17 cellular contexts compared by ENCODE assay signal in genomic region chr2:240902615-240903041, GRCh38. TPM values are rescaled to one million over a fixed set of nuclear protein-coding genes. Genes with fewer than 3 reads are reported as not detected.
DNase-seq lines count a peak whose midpoint lies in the region; ATAC-seq and TF ChIP-seq lines count a peak whose summit lies in the region.
"Had no signal": no experiment of that assay in that cellular context is flagged by ENCODE, and none has a peak within 500 bp of the region (broad histone marks: within the 10 kb centered on the region; RNA-seq: fewer than 3 reads in every experiment).

No MANE protein-coding gene starts in this region.

- no peak overlapping the region for H3K4me2 ChIP-seq in hepatocyte
- no peak overlapping the region for H3K4me2 ChIP-seq in parathyroid adenoma (ENCODE audit: low read length)

- no peak overlapping the region for H2AFZ ChIP-seq in hepatocyte
- peak overlapping the region; percentile 35 for H2AFZ ChIP-seq in parathyroid adenoma

- H3K9me3 ChIP-seq in Caco-2, result no peaks in the 10 kb centered on the region
- no peaks in the 10 kb centered on the region for H3K9me3 ChIP-seq in hepatocyte (ENCODE audit: low read depth)
- H3K9me3 ChIP-seq in parathyroid adenoma (ENCODE audit: control insufficient read depth, low read length), result no peaks in the 10 kb centered on the region
- H3K9me3 ChIP-seq in lower lobe of right lung, result no peaks in the 10 kb centered on the region

- peak overlapping the region; percentile 63 for H3K27ac Mint-ChIP-seq in Caco-2 (ENCODE audit: unreplicated experiment)
- H3K27ac Mint-ChIP-seq: IgD-negative memory B cell had no signal

- BruUV-seq in Caco-2 (replicated peaks; lab: Mats Ljungman, UMichigan), result no TSS peak

- no peak for ATAC-seq in lower lobe of right lung
- ATAC-seq in HG02885 (IDR thresholded peaks at IDR 0.05; ENCODE audit: poor library complexity, unreplicated experiment), result no peak

- no peaks in the 10 kb centered on the region for H3K27me3 ChIP-seq in Caco-2 (replicated peaks; ENCODE audit: control insufficient read depth, insufficient read depth, low read length)
- H3K27me3 ChIP-seq in hepatocyte, result peaks cover 4% of the 10 kb centered on the region
- H3K27me3 ChIP-seq in parathyroid adenoma (ENCODE audit: control insufficient read depth, insufficient read depth, low read length), result no peaks in the 10 kb centered on the region
- no peaks in the 10 kb centered on the region for H3K27me3 ChIP-seq in lower lobe of right lung (ENCODE audit: low read depth)

- H3K36me3 ChIP-seq in Caco-2 (ENCODE audit: control insufficient read depth, insufficient read depth, low read length), result no peaks in the 10 kb centered on the region
- H3K36me3 ChIP-seq in hepatocyte (replicated peaks; ENCODE audit: insufficient read depth, low read depth), result no peaks in the 10 kb centered on the region
- no peaks in the 10 kb centered on the region for H3K36me3 ChIP-seq in parathyroid adenoma (ENCODE audit: control insufficient read depth, insufficient read depth, low read length)
- no peaks in the 10 kb centered on the region for H3K36me3 ChIP-seq in lower lobe of right lung

- H3K79me2 ChIP-seq in hepatocyte, result no peaks in the 10 kb centered on the region
- no peaks in the 10 kb centered on the region for H3K79me2 ChIP-seq in parathyroid adenoma

- peak; percentile 54; the same call in 1 of the 2 replicates for TF ChIP-seq EP300 in Ishikawa (IDR thresholded peaks at IDR 0.05; ENCODE audit: borderline replicate concordance)

- peaks cover 15% of the 10 kb centered on the region for H3K36me3 Mint-ChIP-seq in Caco-2 (ENCODE audit: insufficient read depth, unreplicated experiment)
- H3K36me3 Mint-ChIP-seq: IgD-negative memory B cell had no signal

- intact Hi-C loops in Caco-2 (cut with micrococcal nuclease; ENCODE audit: unreplicated experiment) (loop anchor here (2.0 kb wide), 1 partner anchor 46 kb away; no protein-coding TSS in a partner anchor), lower lobe of right lung (cut with DNase I) (no loop called here)

- no peak for TF ChIP-seq RAD21 in Ishikawa (IDR thresholded peaks at IDR 0.05; ENCODE audit: low read depth)

- POLR2A ChIA-PET in Caco-2 (lab: Charles Lee), result no interaction called here

- no peaks in the 10 kb centered on the region for H3K27me3 Mint-ChIP-seq in Caco-2 (ENCODE audit: insufficient read depth, unreplicated experiment)
- H3K27me3 Mint-ChIP-seq: IgD-negative memory B cell had no signal

- no peak overlapping the region for H3K9ac ChIP-seq in parathyroid adenoma

- H3K9me3 Mint-ChIP-seq in Caco-2 (ENCODE audit: unreplicated experiment), result no peaks in the 10 kb centered on the region
- H3K9me3 Mint-ChIP-seq: IgD-negative memory B cell had no signal

- H4K20me1 ChIP-seq in hepatocyte (ENCODE audit: insufficient read depth, poor library complexity, severe bottlenecking), result no peaks in the 10 kb centered on the region

- H3K4me3 ChIP-seq in Caco-2 (ENCODE audit: low read depth, low read length), result no peak overlapping the region
- no peak overlapping the region for H3K4me3 ChIP-seq in hepatocyte
- H3K4me3 ChIP-seq in parathyroid adenoma (ENCODE audit: low read depth, low read length), result no peak overlapping the region
- H3K4me3 ChIP-seq in lower lobe of right lung, result no peak overlapping the region

- H3K27ac ChIP-seq in hepatocyte, result no peak overlapping the region
- no peak overlapping the region for H3K27ac ChIP-seq in parathyroid adenoma
- no peak overlapping the region for H3K27ac ChIP-seq in lower lobe of right lung

- CTCF ChIA-PET in Caco-2 (lab: Charles Lee), result interaction anchor here (1.0 to 1.4 kb wide), 4 partner anchors 12 to 247 kb away, joined by 3 to 6 read pairs (median 3); partner anchors contain the start of gene PASK

- no peak overlapping the region for H3K4me3 Mint-ChIP-seq in Caco-2 (ENCODE audit: unreplicated experiment)
- H3K4me3 Mint-ChIP-seq: IgD-negative memory B cell had no signal

- no peaks in the 10 kb centered on the region for H3K9me2 ChIP-seq in hepatocyte (replicated peaks; ENCODE audit: insufficient read depth)

- TF ChIP-seq CTCF in Caco-2 (IDR thresholded peaks at IDR 0.05; ENCODE audit: insufficient read depth in 1 of 2, low read depth in 1 of 2, low read length in 1 of 2, severe bottlenecking in 1 of 2, unreplicated experiment in 1 of 2) (no peak), hepatocyte (IDR thresholded peaks at IDR 0.05; ENCODE audit: poor library complexity) (no peak), parathyroid adenoma (IDR thresholded peaks at IDR 0.05) (no peak), lower lobe of right lung (IDR thresholded peaks at IDR 0.05) (no peak)

- peak; percentile 74 to 84 for DNase-seq in Caco-2
- peak; percentile 42 for DNase-seq in hepatocyte (ENCODE audit: low spot score)
- no peak for DNase-seq in activated CD4-positive, alpha-beta T cell treated with anti-CD3 and anti-CD28 coated beads for 48 hours
- DNase-seq in lower lobe of right lung, result no peak
- DNase-seq: DMS 273 treated with DMSO at 0.1 percent for 48 hours; HCEC 1CT; NCI-H1436 treated with DMSO at 0.1 percent for 48 hours; NCI-H345; NCI-H69; NK-92 treated with Interleukin-12 subunit alpha and Interleukin-12 subunit beta, amount 100 ng/mL, for 24 hours; OCI-M1 had no signal

- H3K4me1 ChIP-seq in Caco-2, result peaks cover 25% of the 10 kb centered on the region
- H3K4me1 ChIP-seq in hepatocyte (ENCODE audit: insufficient read depth), result no peaks in the 10 kb centered on the region
- peaks cover 11% of the 10 kb centered on the region for H3K4me1 ChIP-seq in parathyroid adenoma
- peaks cover 20% of the 10 kb centered on the region for H3K4me1 ChIP-seq in lower lobe of right lung

- peaks cover 21% of the 10 kb centered on the region for H3K4me1 Mint-ChIP-seq in Caco-2 (ENCODE audit: low read depth, unreplicated experiment)
- H3K4me1 Mint-ChIP-seq: IgD-negative memory B cell had no signal

- 16% methylated on average over 7 of the region's 7 CpGs for WGBS in hepatocyte (ENCODE audit: low lambda C conversion rate, missing lambda C conversion rate)

TF ChIP-seq in Ishikawa, 13 proteins besides CTCF, POLR2A, EP300 and RAD21:
- peak; percentile 57; the same call in 1 of the 2 replicates for TF ChIP-seq TCF12 (IDR thresholded peaks at IDR 0.05; ENCODE audit: low read depth)
- peak; percentile 36; the same call in 1 of the 2 replicates for TF ChIP-seq NFIC (IDR thresholded peaks at IDR 0.05)
- no peak for TF ChIP-seq CEBPB (IDR thresholded peaks at IDR 0.05)
- TF ChIP-seq, protein P1, sequence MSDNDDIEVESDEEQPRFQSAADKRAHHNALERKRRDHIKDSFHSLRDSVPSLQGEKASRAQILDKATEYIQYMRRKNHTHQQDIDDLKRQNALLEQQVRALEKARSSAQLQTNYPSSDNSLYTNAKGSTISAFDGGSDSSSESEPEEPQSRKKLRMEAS (IDR thresholded peaks at IDR 0.05), result no peak

RNA-seq across cellular contexts. Expression of gene CROCC2, which starts 3.5 kb away (rescaled TPM):
- total RNA-seq in Caco-2 (2022) (not detected in 2 replicates), hepatocyte (0.10 and 0.20 TPM in 2 replicates), lower lobe of right lung (3.4 TPM)
- 0.04 and 0.13 TPM in 2 replicates for polyA plus RNA-seq in hepatocyte
- total RNA-seq: Daoy had no signal
- polyA plus RNA-seq: BJ, IgD-negative memory B cell had no signal

RNA-seq across cellular contexts. Expression of gene MAB21L4, which starts 6.7 kb away (rescaled TPM):
- total RNA-seq in Caco-2 (2022), result 53.1 and 69.9 TPM in 2 replicates
- 13.5 and 34.5 TPM in 2 replicates for total RNA-seq in hepatocyte
- 11.5 and 13.1 TPM in 2 replicates for polyA plus RNA-seq in hepatocyte
- 17.0 TPM for total RNA-seq in lower lobe of right lung
- total RNA-seq: Daoy had no signal
- polyA plus RNA-seq: BJ, IgD-negative memory B cell had no signal

RNA-seq across cellular contexts. Expression of gene AGXT, which starts 34.0 kb away (rescaled TPM):
- 0.20 and 0.39 TPM in 2 replicates for total RNA-seq in Caco-2 (2022)
- total RNA-seq in hepatocyte, result 69.6 and 90.8 TPM in 2 replicates
- polyA plus RNA-seq in hepatocyte, result 157 and 169 TPM in 2 replicates
- total RNA-seq in lower lobe of right lung, result not detected
- total RNA-seq: Daoy had no signal
- polyA plus RNA-seq: BJ, IgD-negative memory B cell had no signal

Comparison
In these comparisons a context has a peak if more than half of its experiments do, and no peak if none do; other contexts are left out.
1. DNase-seq: peak in Caco-2 (2 of 2) and hepatocyte (single experiment); none in activated CD4-positive, alpha-beta T cell treated with anti-CD3 and anti-CD28 coated beads for 48 hours (single experiment) and lower lobe of right lung (single experiment).
2. RNA of gene AGXT, which starts 34.0 kb away (total RNA-seq): 69.6 to 90.8 TPM in hepatocyte; 0.20 to 0.39 TPM in Caco-2 and not detected in lower lobe of right lung (single experiment); every median in the first group is over 10 times any median in the second.